In genomic region chr2:71154798-71155197, GRCh38 we compare ENCODE assay signal across 9 cellular contexts. TPM values are rescaled to one million over a fixed set of nuclear protein-coding genes. Genes with fewer than 3 reads are reported as not detected.
DNase-seq lines count a peak whose midpoint lies in the region; ATAC-seq and TF ChIP-seq lines count a peak whose summit lies in the region.
"Had no signal": no experiment of that assay in that cellular context is flagged by ENCODE, and none has a peak within 500 bp of the region (broad histone marks: within the 10 kb centered on the region; RNA-seq: fewer than 3 reads in every experiment).

No MANE protein-coding gene starts in this region.

- in situ Hi-C loops in GM13977 (cut with MboI; ENCODE audit: low pct_unique_long_range_greater_than_20kb, low sequenced_read_pairs, unreplicated experiment): loop anchor here (25.0 kb wide), 1 partner anchor 333 kb away; no protein-coding TSS in a partner anchor

- peak; percentile 53 for DNase-seq in GM13977 (ENCODE audit: low spot score)
- DNase-seq in NOMO-1 treated with DMSO at 0.1 percent for 48 hours (lab: John Stamatoyannopoulos, UW; ENCODE audit: unreplicated experiment): peak; percentile 43
- no peak for DNase-seq in fibroblast of villous mesenchyme (ENCODE audit: low read depth)
- DNase-seq in NCI-H1694 (lab: John Stamatoyannopoulos, UW): no peak
- no peak for DNase-seq in activated CD8-positive, alpha-beta memory T cell treated with anti-CD3 and anti-CD28 coated beads, Interleukin-2, amount 50 U/mL, for 4 hours
- DNase-seq in NCI-H524 (lab: John Stamatoyannopoulos, UW): no peak

- TF ChIP-seq CTCF in GM13977 (IDR thresholded peaks at IDR 0.05; ENCODE audit: extremely low read depth, insufficient read depth, missing control alignments) (peak; percentile 63), fibroblast of villous mesenchyme (IDR thresholded peaks at IDR 0.05; ENCODE audit: insufficient read depth, low read depth, low read length) (peak; percentile 7)

- no peak overlapping the region for H3K4me3 ChIP-seq in fibroblast of villous mesenchyme (ENCODE audit: low read depth, low read length)
- H3K4me3 ChIP-seq: SK-N-MC had no signal

- ATAC-seq in HG02588 (IDR thresholded peaks at IDR 0.05; ENCODE audit: unreplicated experiment): peak; percentile 73
- no peak for ATAC-seq in HG03457 (IDR thresholded peaks at IDR 0.05; ENCODE audit: unreplicated experiment)

RNA-seq across cellular contexts. Expression of gene MPHOSPH10, which starts 24.4 kb away (rescaled TPM):
- total RNA-seq in fibroblast of villous mesenchyme: 17.1 and 18.1 TPM in 2 replicates

RNA-seq across cellular contexts. Expression of gene MCEE, which starts 24.8 kb away (rescaled TPM):
- total RNA-seq in fibroblast of villous mesenchyme: 14.2 and 21.3 TPM in 2 replicates

Comparison
In these comparisons a context has a peak if more than half of its experiments do, and no peak if none do; other contexts are left out.
1. DNase-seq: peak in GM13977 (single experiment) and NOMO-1 treated with DMSO at 0.1 percent for 48 hours (single experiment); none in fibroblast of villous mesenchyme (single experiment), NCI-H1694 (single experiment), activated CD8-positive, alpha-beta memory T cell treated with anti-CD3 and anti-CD28 coated beads, Interleukin-2, amount 50 U/mL, for 4 hours (single experiment) and NCI-H524 (0 of 2).